Comparison of ENCODE assay signal across 8 cellular contexts in genomic region chr1:54489627-54490240, GRCh38. TPM values are rescaled to one million over a fixed set of nuclear protein-coding genes. Genes with fewer than 3 reads are reported as not detected.
DNase-seq lines count a peak whose midpoint lies in the region; TF ChIP-seq lines count a peak whose summit lies in the region.

No MANE protein-coding gene starts in this region.

- no peaks in the 10 kb centered on the region for H3K79me2 ChIP-seq in MM.1S (ENCODE audit: low read length)

- no peaks in the 10 kb centered on the region for H3K36me3 Mint-ChIP-seq in Caco-2 (ENCODE audit: insufficient read depth, unreplicated experiment)

- BruUV-seq in Caco-2 (replicated peaks; lab: Mats Ljungman, UMichigan) = no TSS peak

- H3K27ac Mint-ChIP-seq in Caco-2 (ENCODE audit: unreplicated experiment) = no peak overlapping the region

- 0 out of 2 replicates have a peak, but pooled peaks cover 11% of the 10 kb centered on the region for H3F3A ChIP-seq in MM.1S (ENCODE audit: insufficient read depth, low read length)

- H3K9me2 ChIP-seq in MM.1S (replicated peaks; ENCODE audit: insufficient read depth, low read length) = no peaks in the 10 kb centered on the region

- H3K9ac ChIP-seq in MM.1S (ENCODE audit: low read length) (no peak overlapping the region; the same call in 1 of the 2 replicates), colonic mucosa (ENCODE audit: low read depth in 2 of 2, low read length in 2 of 2) (peak overlapping the region; percentile 80 to 83)

- H3K4me3 Mint-ChIP-seq in Caco-2 (ENCODE audit: unreplicated experiment) = peak overlapping the region; percentile 68

- H3K4me3 ChIP-seq in Caco-2 (ENCODE audit: low read depth, low read length) (no peak overlapping the region), MM.1S (ENCODE audit: low read length) (peak overlapping the region; percentile 76), colonic mucosa (peak overlapping the region; percentile 61), neutrophil (ENCODE audit: low read depth in 1 of 2, low read length in 1 of 2) (peak overlapping the region; percentile 76 to 79)

- intact Hi-C loops in Caco-2 (cut with micrococcal nuclease; ENCODE audit: unreplicated experiment) = loop anchor here (1.0 kb wide), 2 partner anchors 166 to 419 kb away; no protein-coding TSS in a partner anchor
- intact Hi-C loops in colonic mucosa (cut with DNase I) = loop anchor here (5.0 to 10.0 kb wide), 3 partner anchors 305 to 422 kb away; no protein-coding TSS in a partner anchor

- H3K36me3 ChIP-seq in Caco-2 (ENCODE audit: control insufficient read depth, insufficient read depth, low read length) = no peaks in the 10 kb centered on the region
- no peaks in the 10 kb centered on the region for H3K36me3 ChIP-seq in MM.1S (replicated peaks; ENCODE audit: insufficient read depth, low read length)
- H3K36me3 ChIP-seq in colonic mucosa = no peaks in the 10 kb centered on the region
- H3K36me3 ChIP-seq in neutrophil = no peaks in the 10 kb centered on the region

- peak overlapping the region; percentile 92; the same call in 1 of the 2 replicates for H3K4me2 ChIP-seq in MM.1S (ENCODE audit: low read depth, low read length)

- peaks cover 11% of the 10 kb centered on the region for H3K4me1 ChIP-seq in Caco-2
- peaks cover 11% of the 10 kb centered on the region for H3K4me1 ChIP-seq in MM.1S (ENCODE audit: low read length)
- H3K4me1 ChIP-seq in colonic mucosa = peaks cover 5% of the 10 kb centered on the region
- peaks cover 13 to 15% of the 10 kb centered on the region in 2 experiments for H3K4me1 ChIP-seq in neutrophil (ENCODE audit: control insufficient read depth in 1 of 2, insufficient read depth in 1 of 2, low read depth in 1 of 2, low read length in 1 of 2)

- H3K9me3 ChIP-seq in Caco-2 (no peaks in the 10 kb centered on the region), MM.1S (replicated peaks; ENCODE audit: insufficient read depth, low read length) (no peaks in the 10 kb centered on the region), colonic mucosa (no peaks in the 10 kb centered on the region), neutrophil (no peaks in the 10 kb centered on the region)

- DNase-seq in Caco-2 = no peak
- DNase-seq in MM.1S = no peak
- no peak for DNase-seq in colonic mucosa
- DNase-seq in SKM-1 (lab: John Stamatoyannopoulos, UW; ENCODE audit: unreplicated experiment) = no peak
- no peak for DNase-seq in GM03348 (ENCODE audit: low spot score)
- DNase-seq in NCI-H748 (lab: John Stamatoyannopoulos, UW; ENCODE audit: unreplicated experiment) = no peak
- no peak for DNase-seq in cerebellar cortex (ENCODE audit: low spot score)

- no peaks in the 10 kb centered on the region for H3K27me3 Mint-ChIP-seq in Caco-2 (ENCODE audit: insufficient read depth, unreplicated experiment)

- no peaks in the 10 kb centered on the region for H4K20me1 ChIP-seq in MM.1S (ENCODE audit: insufficient read depth, low read length)

- no peaks in the 10 kb centered on the region for H3K9me3 Mint-ChIP-seq in Caco-2 (ENCODE audit: unreplicated experiment)

- H3K4me1 Mint-ChIP-seq in Caco-2 (ENCODE audit: low read depth, unreplicated experiment) = peaks cover 15% of the 10 kb centered on the region

- POLR2A ChIA-PET in Caco-2 (lab: Charles Lee) = interaction anchor here (0.6 to 1.2 kb wide), 3 partner anchors 84 to 176 kb away, joined by 3 read pairs; partner anchors contain the start of gene SSBP3

- H3K27ac ChIP-seq in MM.1S (ENCODE audit: low read length) (no peak overlapping the region), colonic mucosa (peak overlapping the region; percentile 86), neutrophil (no peak overlapping the region)

- H3K27me3 ChIP-seq in Caco-2 (replicated peaks; ENCODE audit: control insufficient read depth, insufficient read depth, low read length) = no peaks in the 10 kb centered on the region
- H3K27me3 ChIP-seq in MM.1S (replicated peaks; ENCODE audit: insufficient read depth, low read length) = peaks cover 20% of the 10 kb centered on the region
- no peaks in the 10 kb centered on the region for H3K27me3 ChIP-seq in colonic mucosa
- H3K27me3 ChIP-seq in neutrophil = peaks cover 51% of the 10 kb centered on the region

- H2AFZ ChIP-seq in MM.1S (ENCODE audit: low read length) = peak overlapping the region; percentile 77

- CTCF ChIA-PET in Caco-2 (lab: Charles Lee) = interaction anchor here (0.6 to 2.5 kb wide), 9 partner anchors 81 to 368 kb away, joined by 3 to 36 read pairs (median 4); partner anchors contain the start of genes CYB5RL, MRPL37 and SSBP3

- TF ChIP-seq CTCF in Caco-2 (IDR thresholded peaks at IDR 0.05; ENCODE audit: insufficient read depth in 1 of 2, low read depth in 1 of 2, low read length in 1 of 2, severe bottlenecking in 1 of 2, unreplicated experiment in 1 of 2) (no peak), MM.1S (IDR thresholded peaks at IDR 0.05; ENCODE audit: low read length) (no peak; the same call in 1 of the 2 replicates), colonic mucosa (IDR thresholded peaks at IDR 0.05) (no peak), neutrophil (IDR thresholded peaks at IDR 0.05) (no peak)

RNA-seq across cellular contexts. Expression of gene ACOT11, which starts 58.3 kb away (rescaled TPM):
- total RNA-seq in Caco-2 (2022) (4.0 and 4.1 TPM in 2 replicates), colonic mucosa (10 to 100 TPM; 43.3 to 82.5 TPM)
